Comparison of ENCODE assay signal across 25 cellular contexts in genomic region chr7:6165521-6166325, GRCh38.
DNase-seq lines count a peak whose midpoint lies in the region; ATAC-seq and TF ChIP-seq lines count a peak whose summit lies in the region.
"Had no signal": no experiment of that assay in that cellular context is flagged by ENCODE, and none has a peak within 500 bp of the region (broad histone marks: within the 10 kb centered on the region; RNA-seq: fewer than 3 reads in every experiment).

No MANE protein-coding gene starts in this region.

- no peak overlapping the region for H3K18ac ChIP-seq in mesenchymal stem cell (ENCODE audit: low read depth in 1 of 2, low read length in 2 of 2)

- ATAC-seq in heart left ventricle, result no peak
- ATAC-seq in upper lobe of right lung, result no peak
- ATAC-seq in HG02840 (IDR thresholded peaks at IDR 0.05; ENCODE audit: low FRiP score, unreplicated experiment), result no peak
- ATAC-seq in stimulated activated naive B cell treated with anti-CD40 and anti-IgM and Interleukin-4, amounts not matched to agents 10 μg/mL and 1 μg/mL and 100 μg/mL, for 72 hours (replicated peaks), result no peak
- ATAC-seq: activated CD4-positive, alpha-beta T cell treated with anti-CD3 and anti-CD28 coated beads for 36 hours; activated CD8-positive, alpha-beta T cell treated with anti-CD3 and anti-CD28 coated beads, Interleukin-2, amount 10 ng/mL, durations not matched to agents 7 days and 5 days; body of pancreas had no signal

- H3K27me3 ChIP-seq in heart left ventricle (no peaks in the 10 kb centered on the region), mesenchymal stem cell (ENCODE audit: control insufficient read depth in 1 of 2, insufficient read depth in 1 of 2, low read length in 2 of 2) (no peaks in the 10 kb centered on the region), upper lobe of right lung (no peaks in the 10 kb centered on the region)
- H3K27me3 ChIP-seq: body of pancreas, MG63, tibial nerve had no signal

- H3K4me1 Mint-ChIP-seq in stimulated activated naive B cell treated with anti-CD40 and anti-IgM and Interleukin-4, amounts not matched to agents 10 μg/mL and 1 μg/mL and 100 μg/mL, for 72 hours, result peaks cover 10 to 19% of the 10 kb centered on the region in 2 donors

- H3K4me1 ChIP-seq in heart left ventricle, result peaks cover 3 to 80% (median 42%) of the 10 kb centered on the region in 12 donors
- peaks cover 5% of the 10 kb centered on the region for H3K4me1 ChIP-seq in mesenchymal stem cell (ENCODE audit: control insufficient read depth, insufficient read depth, low read depth, low read length)
- no peaks in the 10 kb centered on the region for H3K4me1 ChIP-seq in upper lobe of right lung
- H3K4me1 ChIP-seq: A549, body of pancreas, Caco-2 had no signal

- no peaks in the 10 kb centered on the region for H3K27me3 Mint-ChIP-seq in stimulated activated naive B cell treated with anti-CD40 and anti-IgM and Interleukin-4, amounts not matched to agents 10 μg/mL and 1 μg/mL and 100 μg/mL, for 72 hours
- H3K27me3 Mint-ChIP-seq: activated CD4-positive, alpha-beta T cell treated with anti-CD3 and anti-CD28 coated beads for 36 hours had no signal

- H4K8ac ChIP-seq in mesenchymal stem cell (ENCODE audit: low read length), result peak overlapping the region; percentile 67

- H3K9ac ChIP-seq in mesenchymal stem cell (ENCODE audit: low read length), result no peak overlapping the region

- H3K4ac ChIP-seq in mesenchymal stem cell (ENCODE audit: low read depth in 1 of 2, low read length in 2 of 2), result no peak overlapping the region

- no peak for TF ChIP-seq POLR2A in heart left ventricle (IDR thresholded peaks at IDR 0.05)

- no peak overlapping the region for H3K14ac ChIP-seq in mesenchymal stem cell (ENCODE audit: low read length in 2 of 2)

- no peak overlapping the region for H2AK5ac ChIP-seq in mesenchymal stem cell (ENCODE audit: low read length, severe bottlenecking)

- H3K36me3 ChIP-seq in heart left ventricle, result peaks cover 0 to 84% (median 56%) of the 10 kb centered on the region in 9 donors
- H3K36me3 ChIP-seq in mesenchymal stem cell (ENCODE audit: control insufficient read depth in 1 of 2, insufficient read depth in 2 of 2, low read depth in 1 of 2, low read length in 2 of 2), result peaks cover 80 to 85% of the 10 kb centered on the region in 2 experiments
- peaks cover 39% of the 10 kb centered on the region for H3K36me3 ChIP-seq in upper lobe of right lung

- H3K4me3 Mint-ChIP-seq in stimulated activated naive B cell treated with anti-CD40 and anti-IgM and Interleukin-4, amounts not matched to agents 10 μg/mL and 1 μg/mL and 100 μg/mL, for 72 hours, result no peak overlapping the region
- H3K4me3 Mint-ChIP-seq: activated CD4-positive, alpha-beta T cell treated with anti-CD3 and anti-CD28 coated beads for 36 hours; activated CD8-positive, alpha-beta T cell treated with anti-CD3 and anti-CD28 coated beads, Interleukin-2, amount 10 ng/mL, durations not matched to agents 7 days and 5 days had no signal

- H2BK5ac ChIP-seq in mesenchymal stem cell (ENCODE audit: low read depth, low read length, poor library complexity, severe bottlenecking), result no peak overlapping the region

- H4K91ac ChIP-seq in mesenchymal stem cell (ENCODE audit: low read length), result no peak overlapping the region

- no peak overlapping the region for H2AFZ ChIP-seq in mesenchymal stem cell (ENCODE audit: low read depth, low read length)

- H3K23ac ChIP-seq in mesenchymal stem cell (ENCODE audit: low read length in 2 of 2), result no peak overlapping the region

- DNase-seq in cardiac septum (ENCODE audit: low spot score), result peak; percentile 75
- DNase-seq in heart left ventricle, result no peak
- no peak for DNase-seq in mesenchymal stem cell
- peak; percentile 48 for DNase-seq in upper lobe of right lung
- DNase-seq in stimulated activated naive B cell treated with anti-CD40 and anti-IgM and Interleukin-4, amounts not matched to agents 10 μg/mL and 1 μg/mL and 100 μg/mL, for 72 hours, result no peak
- no peak for DNase-seq in activated effector memory CD4-positive, alpha-beta T cell treated with anti-CD3 and anti-CD28 coated beads, Interleukin-2, amount 50 U/mL, for 16 hours
- DNase-seq: activated CD4-positive, alpha-beta T cell treated with anti-CD3 and anti-CD28 coated beads for 36 hours; activated CD8-positive, alpha-beta T cell treated with anti-CD3 and anti-CD28 coated beads, Interleukin-2, amount 10 ng/mL, durations not matched to agents 7 days and 5 days; activated T-cell treated with anti-CD3 and anti-CD28 coated beads for 4 hours; AML-193; body of pancreas; Caco-2; DND-41; islet precursor cell; KG1; MG63; NCI-H2081; NCI-H226; NCI-H69; T-helper 2 cell had no signal

- no peaks in the 10 kb centered on the region for H3K9me3 Mint-ChIP-seq in stimulated activated naive B cell treated with anti-CD40 and anti-IgM and Interleukin-4, amounts not matched to agents 10 μg/mL and 1 μg/mL and 100 μg/mL, for 72 hours

- H2BK15ac ChIP-seq in mesenchymal stem cell (ENCODE audit: low read depth, poor library complexity, severe bottlenecking), result no peak overlapping the region

- H3K9me3 ChIP-seq in heart left ventricle (no peaks in the 10 kb centered on the region), mesenchymal stem cell (ENCODE audit: control insufficient read depth, low read length) (no peaks in the 10 kb centered on the region), upper lobe of right lung (no peaks in the 10 kb centered on the region)
- H3K9me3 ChIP-seq: A549, body of pancreas, Caco-2, MG63, tibial nerve had no signal

- intact Hi-C loops in cardiac septum (cut with DNase I) (loop anchor here (5.0 to 10.0 kb wide), 2 partner anchors 57 to 269 kb away; no protein-coding TSS in a partner anchor), heart left ventricle (cut with DNase I) (loop anchor here in 3 of 10 donors (5.0 to 10.0 kb wide), 3 partner anchors 97 to 269 kb away; partner anchors contain the start of gene CYTH3 (in 1 of the 3)), upper lobe of right lung (cut with DNase I) (no loop called here)

- no peak overlapping the region for H2BK12ac ChIP-seq in mesenchymal stem cell (ENCODE audit: low read length in 2 of 2)

- no peak overlapping the region for H3K4me2 ChIP-seq in mesenchymal stem cell (ENCODE audit: low read length, poor library complexity, severe bottlenecking)
- H3K4me2 ChIP-seq: A549 had no signal

- peak overlapping the region in 3 of 12 donors; percentile 68 to 80 (median 79) for H3K27ac ChIP-seq in heart left ventricle
- peak overlapping the region; percentile 19 for H3K27ac ChIP-seq in angular gyrus (ENCODE audit: low read depth, low read length)
- H3K27ac ChIP-seq in mesenchymal stem cell (ENCODE audit: low read length, poor library complexity, severe bottlenecking), result no peak overlapping the region
- H3K27ac ChIP-seq in upper lobe of right lung, result no peak overlapping the region
- H3K27ac ChIP-seq: A549, body of pancreas, skin epidermis had no signal

- H3K79me1 ChIP-seq in mesenchymal stem cell (replicated peaks; ENCODE audit: low read length, poor library complexity, severe bottlenecking), result peaks cover 18% of the 10 kb centered on the region

- H3K4me3 ChIP-seq in heart left ventricle (no peak overlapping the region), mesenchymal stem cell (ENCODE audit: insufficient read depth in 1 of 2, low read depth in 1 of 2, low read length in 2 of 2) (no peak overlapping the region), upper lobe of right lung (no peak overlapping the region)
- H3K4me3 ChIP-seq: A549, body of pancreas, MG63, skin epidermis, tibial nerve had no signal

- H3K36me3 Mint-ChIP-seq in stimulated activated naive B cell treated with anti-CD40 and anti-IgM and Interleukin-4, amounts not matched to agents 10 μg/mL and 1 μg/mL and 100 μg/mL, for 72 hours, result peaks cover 6 to 19% of the 10 kb centered on the region in 2 donors

- 89 to 94% (median 92%) methylated on average over 30 to 36 of the region's 36 CpGs for WGBS in heart left ventricle, 4 donors
- WGBS in mesenchymal stem cell, result 95% methylated on average over 36 of the region's 36 CpGs

- no peak overlapping the region for H3K27ac Mint-ChIP-seq in stimulated activated naive B cell treated with anti-CD40 and anti-IgM and Interleukin-4, amounts not matched to agents 10 μg/mL and 1 μg/mL and 100 μg/mL, for 72 hours
- H3K27ac Mint-ChIP-seq: activated CD4-positive, alpha-beta T cell treated with anti-CD3 and anti-CD28 coated beads for 36 hours; activated CD8-positive, alpha-beta T cell treated with anti-CD3 and anti-CD28 coated beads, Interleukin-2, amount 10 ng/mL, durations not matched to agents 7 days and 5 days had no signal

- H2BK120ac ChIP-seq in mesenchymal stem cell (ENCODE audit: low read depth, low read length), result no peak overlapping the region

- TF ChIP-seq CTCF in heart left ventricle (IDR thresholded peaks at IDR 0.05) (no peak), upper lobe of right lung (IDR thresholded peaks at IDR 0.05) (no peak)

Comparison
In these comparisons a context has a peak if more than half of its experiments do, and no peak if none do; other contexts are left out.
1. DNase-seq: peak in cardiac septum (single experiment) and upper lobe of right lung (single experiment); none in heart left ventricle (0 of 5), mesenchymal stem cell (single experiment), stimulated activated naive B cell treated with anti-CD40 and anti-IgM and Interleukin-4, amounts not matched to agents 10 μg/mL and 1 μg/mL and 100 μg/mL, for 72 hours (single experiment) and activated effector memory CD4-positive, alpha-beta T cell treated with anti-CD3 and anti-CD28 coated beads, Interleukin-2, amount 50 U/mL, for 16 hours (single experiment).